1 cellular context compared by ENCODE assay signal in genomic region chr12:41537522-41537921, GRCh38.
TF ChIP-seq lines count a peak whose summit lies in the region.

No MANE protein-coding gene starts in this region.

TF ChIP-seq in H1, 55 proteins besides CTCF, POLR2A, EP300 and RAD21 (continued from another document):
- no peak for TF ChIP-seq ATF3 (IDR thresholded peaks at IDR 0.05; ENCODE audit: insufficient read depth, low read depth, low read length)
- no peak for TF ChIP-seq MAFK (IDR thresholded peaks at IDR 0.05; ENCODE audit: low read depth, low read length)
- no peak for TF ChIP-seq NANOG (IDR thresholded peaks at IDR 0.05; ENCODE audit: insufficient read depth, low read depth, low read length, poor library complexity, severe bottlenecking)
- no peak for TF ChIP-seq POLR2AphosphoS5 (IDR thresholded peaks at IDR 0.05; ENCODE audit: low read depth, low read length)
- no peak for TF ChIP-seq SUZ12 (IDR thresholded peaks at IDR 0.05; ENCODE audit: low read length)
- TF ChIP-seq NRF1 (IDR thresholded peaks at IDR 0.05; ENCODE audit: low read depth, low read length) = no peak
